ENCODE assay signal across 19 cellular contexts in the genomic region with DNA sequence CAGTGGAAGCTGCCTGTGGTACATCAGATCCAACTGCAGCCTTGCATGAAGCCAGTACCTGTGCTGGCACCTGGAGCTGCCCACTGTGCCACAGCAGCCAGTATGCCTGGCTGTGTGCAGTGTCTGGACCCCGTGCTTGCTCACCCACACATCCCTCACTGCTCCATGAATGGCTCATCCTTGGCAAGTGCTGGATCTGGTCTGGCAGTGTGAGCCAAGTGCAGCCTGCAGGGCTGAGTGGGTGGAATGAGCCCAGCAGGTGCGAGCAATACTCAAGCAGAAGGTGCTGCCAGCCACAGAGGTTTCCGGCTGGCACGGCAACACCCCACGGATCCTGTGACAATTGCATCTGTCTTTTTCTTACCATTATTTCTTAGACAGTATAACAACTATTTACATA.
DNase-seq lines count a peak whose midpoint lies in the region; ATAC-seq lines count a peak whose summit lies in the region.
"Had no signal": no experiment of that assay in that cellular context is flagged by ENCODE, and none has a peak within 500 bp of the region (broad histone marks: within the 10 kb centered on the region; RNA-seq: fewer than 3 reads in every experiment).

No MANE protein-coding gene starts in this region.

- H3K36me3 ChIP-seq in GM23248 (ENCODE audit: low read depth) = no peaks in the 10 kb centered on the region

- ATAC-seq in stimulated activated naive B cell treated with anti-CD40 and anti-IgM and Interleukin-4, amounts not matched to agents 10 μg/mL and 1 μg/mL and 100 μg/mL, for 72 hours (replicated peaks) = no peak

- no peaks in the 10 kb centered on the region for H3K9me2 ChIP-seq in GM23248 (ENCODE audit: insufficient read depth)

- H3K9ac ChIP-seq in GM23248 = no peak overlapping the region
- H3K9ac ChIP-seq: BLaER1 treated with 17β-estradiol and CSF1 and Interleukin-3, amounts not matched to agents 10 nM and 100 nM had no signal

- no peak overlapping the region for H3K27ac Mint-ChIP-seq in stimulated activated naive B cell treated with anti-CD40 and anti-IgM and Interleukin-4, amounts not matched to agents 10 μg/mL and 1 μg/mL and 100 μg/mL, for 72 hours
- H3K27ac Mint-ChIP-seq: CD8-positive, alpha-beta memory T cell had no signal

- in situ Hi-C loops in GM23248 (cut with MboI) = no loop called here

- H2AFZ ChIP-seq in GM23248 = no peak overlapping the region

- H3K4me3 ChIP-seq in GM23248 = no peak overlapping the region

- H3K4me1 ChIP-seq in GM23248 (ENCODE audit: insufficient read depth) = no peaks in the 10 kb centered on the region

- WGBS in GM23248 (ENCODE audit: low coverage in 1 of 2, low lambda C conversion rate in 2 of 2, missing lambda C conversion rate in 2 of 2), 2 experiments = 82 to 89% methylated on average over 5 of the region's 5 CpGs

- no peaks in the 10 kb centered on the region for H4K20me1 ChIP-seq in GM23248 (ENCODE audit: insufficient read depth)
- H4K20me1 ChIP-seq: BLaER1 treated with 17β-estradiol and CSF1 and Interleukin-3, amounts not matched to agents 10 nM and 100 nM had no signal

- no peaks in the 10 kb centered on the region for H3K27me3 ChIP-seq in GM23248 (replicated peaks; ENCODE audit: insufficient read depth)
- H3K27me3 ChIP-seq: BLaER1 treated with 17β-estradiol and CSF1 and Interleukin-3, amounts not matched to agents 10 nM and 100 nM had no signal

- H3K4me3 Mint-ChIP-seq in stimulated activated naive B cell treated with anti-CD40 and anti-IgM and Interleukin-4, amounts not matched to agents 10 μg/mL and 1 μg/mL and 100 μg/mL, for 72 hours = no peak overlapping the region
- H3K4me3 Mint-ChIP-seq: CD8-positive, alpha-beta memory T cell had no signal

- H3K4me2 ChIP-seq in GM23248 (ENCODE audit: unreplicated experiment) = no peak overlapping the region
- H3K4me2 ChIP-seq: BLaER1 treated with 17β-estradiol and CSF1 and Interleukin-3, amounts not matched to agents 10 nM and 100 nM had no signal

- H3K4me1 Mint-ChIP-seq in stimulated activated naive B cell treated with anti-CD40 and anti-IgM and Interleukin-4, amounts not matched to agents 10 μg/mL and 1 μg/mL and 100 μg/mL, for 72 hours = no peaks in the 10 kb centered on the region
- H3K4me1 Mint-ChIP-seq: CD8-positive, alpha-beta memory T cell had no signal

- H3K9me3 Mint-ChIP-seq in stimulated activated naive B cell treated with anti-CD40 and anti-IgM and Interleukin-4, amounts not matched to agents 10 μg/mL and 1 μg/mL and 100 μg/mL, for 72 hours = no peaks in the 10 kb centered on the region

- intact Hi-C loops in posterior vena cava (cut with DNase I) = no loop called here

- no peaks in the 10 kb centered on the region for H3K79me2 ChIP-seq in GM23248 (ENCODE audit: insufficient read depth)

- no peak overlapping the region for H3K27ac ChIP-seq in GM23248
- H3K27ac ChIP-seq: 22Rv1; BLaER1 treated with 17β-estradiol and CSF1 and Interleukin-3, amounts not matched to agents 10 nM and 100 nM had no signal

- peak; percentile 14 for DNase-seq in DMS 273 (lab: John Stamatoyannopoulos, UW; ENCODE audit: unreplicated experiment)
- no peak for DNase-seq in DMS 273 treated with DMSO at 0.1 percent for 48 hours (lab: John Stamatoyannopoulos, UW)
- peak; percentile 8 for DNase-seq in GM23248
- peak; percentile 12 for DNase-seq in cerebellum (ENCODE audit: low spot score)
- peak; percentile 49 for DNase-seq in posterior vena cava (ENCODE audit: low spot score)
- no peak for DNase-seq in A172 (ENCODE audit: low spot score)
- DNase-seq in DMS53 treated with DMSO at 0.1 percent for 48 hours (lab: John Stamatoyannopoulos, UW; ENCODE audit: unreplicated experiment) = no peak
- DNase-seq in stimulated activated naive B cell treated with anti-CD40 and anti-IgM and Interleukin-4, amounts not matched to agents 10 μg/mL and 1 μg/mL and 100 μg/mL, for 72 hours = no peak
- DNase-seq: CD8-positive, alpha-beta memory T cell; IMR-90; Karpas-422; MM.1S; NCI-H1417 treated with DMSO at 0.1 percent for 48 hours; NCI-H2029; NCI-H510A treated with DMSO at 0.1 percent for 48 hours; NCI-H82; SIG-M5 had no signal

- no peaks in the 10 kb centered on the region for H3K36me3 Mint-ChIP-seq in stimulated activated naive B cell treated with anti-CD40 and anti-IgM and Interleukin-4, amounts not matched to agents 10 μg/mL and 1 μg/mL and 100 μg/mL, for 72 hours
- H3K36me3 Mint-ChIP-seq: CD8-positive, alpha-beta memory T cell had no signal

- H3K27me3 Mint-ChIP-seq in stimulated activated naive B cell treated with anti-CD40 and anti-IgM and Interleukin-4, amounts not matched to agents 10 μg/mL and 1 μg/mL and 100 μg/mL, for 72 hours = no peaks in the 10 kb centered on the region

- no peaks in the 10 kb centered on the region for H3K9me3 ChIP-seq in GM23248 (ENCODE audit: low read depth)

- H3F3A ChIP-seq in GM23248 (ENCODE audit: insufficient read depth) = no peaks in the 10 kb centered on the region

Comparison
In these comparisons a context has a peak if more than half of its experiments do, and no peak if none do; other contexts are left out.
1. DNase-seq: peak in DMS 273 (single experiment), GM23248 (single experiment), cerebellum (single experiment) and posterior vena cava (single experiment); none in DMS 273 treated with DMSO at 0.1 percent for 48 hours (single experiment), A172 (single experiment), DMS53 treated with DMSO at 0.1 percent for 48 hours (single experiment) and stimulated activated naive B cell treated with anti-CD40 and anti-IgM and Interleukin-4, amounts not matched to agents 10 μg/mL and 1 μg/mL and 100 μg/mL, for 72 hours (single experiment).